In genomic region chr11:2584812-2585565, GRCh38 we compare ENCODE assay signal across 15 cellular contexts.
DNase-seq lines count a peak whose midpoint lies in the region; ATAC-seq and TF ChIP-seq lines count a peak whose summit lies in the region.
"Had no signal": no experiment of that assay in that cellular context is flagged by ENCODE, and none has a peak within 500 bp of the region (broad histone marks: within the 10 kb centered on the region; RNA-seq: fewer than 3 reads in every experiment).

No MANE protein-coding gene starts in this region.

- H3K9me3 ChIP-seq in DND-41 (ENCODE audit: insufficient read depth, low read length, severe bottlenecking): no peaks in the 10 kb centered on the region
- no peaks in the 10 kb centered on the region for H3K9me3 ChIP-seq in IMR-90 (ENCODE audit: control insufficient read depth, insufficient read depth, low read length)
- H3K9me3 ChIP-seq in left ventricle myocardium inferior (replicated peaks): no peaks in the 10 kb centered on the region

- no peak for TF ChIP-seq RAD21 in IMR-90 (IDR thresholded peaks at IDR 0.05; ENCODE audit: low read length)

- H3K18ac ChIP-seq in IMR-90 (ENCODE audit: low read depth, low read length): no peak overlapping the region

- no peak overlapping the region for H2BK15ac ChIP-seq in IMR-90 (ENCODE audit: low read depth, low read length)

- no peak overlapping the region for H3K23ac ChIP-seq in IMR-90 (ENCODE audit: low read depth, low read length)

- TF ChIP-seq CTCF in DND-41 (IDR thresholded peaks at IDR 0.05; ENCODE audit: borderline replicate concordance, extremely low read depth, low read length, poor library complexity, severe bottlenecking) (no peak), IMR-90 (conservative IDR thresholded peaks at IDR 0.05; ENCODE audit: low read depth, low read length) (no peak), left ventricle myocardium inferior (IDR thresholded peaks at IDR 0.05; ENCODE audit: borderline replicate concordance) (no peak)

- H2AFZ ChIP-seq in DND-41 (ENCODE audit: low read depth, low read length) (no peak overlapping the region), IMR-90 (replicated peaks; ENCODE audit: low read length, poor library complexity) (peak overlapping the region; percentile 43)

- no peak overlapping the region for H3K4ac ChIP-seq in IMR-90 (ENCODE audit: low read depth, low read length)

- no peak overlapping the region for H2BK120ac ChIP-seq in IMR-90 (ENCODE audit: low read depth, low read length)

- no peaks in the 10 kb centered on the region; the same call in 1 of the 2 replicates for H3K9me1 ChIP-seq in IMR-90 (ENCODE audit: insufficient read depth, low read length)

- no peak overlapping the region for H2AK9ac ChIP-seq in IMR-90 (replicated peaks; ENCODE audit: low read depth, low read length, poor library complexity)

- H3K27me3 ChIP-seq in DND-41 (ENCODE audit: insufficient read depth, low read length, poor library complexity) (no peaks in the 10 kb centered on the region), IMR-90 (ENCODE audit: control insufficient read depth, insufficient read depth, low read length) (peaks cover 13% of the 10 kb centered on the region; the same call in 1 of the 2 replicates), left ventricle myocardium inferior (ENCODE audit: low read depth) (no peaks in the 10 kb centered on the region)

- no peaks in the 10 kb centered on the region for H3K79me2 ChIP-seq in DND-41 (ENCODE audit: insufficient read depth, low read length)

- TF ChIP-seq POLR2A in IMR-90 (IDR thresholded peaks at IDR 0.05; ENCODE audit: low read depth, low read length): no peak

- H3K4me1 ChIP-seq in DND-41 (ENCODE audit: insufficient read depth, low read length): no peaks in the 10 kb centered on the region
- no peaks in the 10 kb centered on the region for H3K4me1 ChIP-seq in IMR-90 (ENCODE audit: control insufficient read depth, insufficient read depth, low read length)
- peaks cover 21% of the 10 kb centered on the region for H3K4me1 ChIP-seq in left ventricle myocardium inferior

- CTCF ChIA-PET in IMR-90 (lab: Yijun Ruan, JAX): interaction anchor here (0.6 kb wide), 1 partner anchor 22 kb away, joined by 6 read pairs; no protein-coding TSS in a partner anchor

- dilution Hi-C loops in IMR-90 (cut with HindIII; ENCODE audit: low sequenced_read_pairs, unreplicated experiment): no loop called here

- H3K27ac ChIP-seq in DND-41 (ENCODE audit: low read length): no peak overlapping the region
- H3K27ac ChIP-seq in IMR-90 (ENCODE audit: insufficient read depth, low read length): no peak overlapping the region
- H3K27ac ChIP-seq in left ventricle myocardium inferior (replicated peaks): no peak overlapping the region
- H3K27ac ChIP-seq: HL-60 had no signal

- H4K5ac ChIP-seq in IMR-90 (ENCODE audit: low read depth, low read length): no peak overlapping the region

- H4K8ac ChIP-seq in IMR-90 (ENCODE audit: low read depth in 2 of 2, low read length in 2 of 2): no peak overlapping the region

- no peak overlapping the region for H3K14ac ChIP-seq in IMR-90 (replicated peaks; ENCODE audit: low read depth, low read length)

- H3K4me2 ChIP-seq in DND-41 (ENCODE audit: insufficient read depth, low read length) (no peak overlapping the region), IMR-90 (ENCODE audit: low read depth, low read length) (no peak overlapping the region)

- H3K79me1 ChIP-seq in IMR-90 (ENCODE audit: low read depth in 1 of 2, low read length in 2 of 2): no peaks in the 10 kb centered on the region

- ATAC-seq in DND-41 (ENCODE audit: insufficient read depth, low read depth) (no peak), IMR-90 (ENCODE audit: low read depth) (no peak), HG03457 (IDR thresholded peaks at IDR 0.05; ENCODE audit: unreplicated experiment) (no peak), GM18867 (IDR thresholded peaks at IDR 0.05; ENCODE audit: unreplicated experiment) (no peak)

- in situ Hi-C loops in IMR-90 (cut with MboI; ENCODE audit: low sequenced_read_pairs) (no loop called here), KBM-7 (cut with MboI; ENCODE audit: low pct_unique_long_range_greater_than_20kb, low sequenced_read_pairs) (no loop called here)

- no TSS peak for BruUV-seq in IMR-90 (replicated peaks; lab: Mats Ljungman, UMichigan)

- no peak overlapping the region for H2BK5ac ChIP-seq in IMR-90 (ENCODE audit: low read depth, low read length, poor library complexity, severe bottlenecking)

- H2AK5ac ChIP-seq in IMR-90 (ENCODE audit: low read depth, low read length): no peak overlapping the region

- no peak overlapping the region for H2BK20ac ChIP-seq in IMR-90 (ENCODE audit: low read depth, low read length)

- 75% methylated on average over 7 of the region's 18 CpGs; no CpG with 5 or more reads in 1 of the 2 experiments for WGBS in IMR-90 (ENCODE audit: extremely low coverage in 2 of 2, insufficient read length in 1 of 2), 2 experiments

- no peak overlapping the region for H3K4me3 ChIP-seq in DND-41 (ENCODE audit: low read depth in 1 of 2, low read length in 2 of 2)
- no peak overlapping the region for H3K4me3 ChIP-seq in IMR-90 (ENCODE audit: insufficient read depth, low read depth, low read length)
- H3K4me3 ChIP-seq in left ventricle myocardium inferior: no peak overlapping the region

- POLR2A ChIA-PET in IMR-90 (lab: Charles Lee; ENCODE audit: unreplicated experiment): no interaction called here

- no peak overlapping the region for H3K9ac ChIP-seq in DND-41 (ENCODE audit: low read depth, low read length)
- H3K9ac ChIP-seq in IMR-90 (ENCODE audit: low read depth, low read length): no peak overlapping the region

- no peak overlapping the region for H4K91ac ChIP-seq in IMR-90 (ENCODE audit: insufficient read depth, low read depth, low read length)

- peaks cover 3% of the 10 kb centered on the region; the same call in 1 of the 2 replicates for H4K20me1 ChIP-seq in DND-41 (ENCODE audit: insufficient read depth, low read length)
- H4K20me1 ChIP-seq in IMR-90 (ENCODE audit: insufficient read depth, low read length): no peaks in the 10 kb centered on the region

- intact Hi-C loops in IMR-90 (cut with micrococcal nuclease) (no loop called here), left ventricle myocardium inferior (cut with micrococcal nuclease) (no loop called here)

- no peak overlapping the region for H3K56ac ChIP-seq in IMR-90 (ENCODE audit: extremely low read depth, insufficient read depth, low read length)

- DNase-seq in DND-41: peak; percentile 2
- no peak for DNase-seq in IMR-90
- peak; percentile 11 for DNase-seq in left ventricle myocardium inferior
- DNase-seq in retina: peak; percentile 2
- DNase-seq in KBM-7: no peak
- DNase-seq: dermis blood vessel endothelial cell; HCEC 1CT; NCI-H187 treated with DMSO at 0.1 percent for 48 hours; RPMI8226; stimulated activated CD4-positive, alpha-beta T cell treated with anti-CD3 and anti-CD28 coated beads, Interleukin-2, amount 100 ng/mL, for 48 hours; stimulated activated naive CD4-positive, alpha-beta T cell; T1000 had no signal

- H3K36me3 ChIP-seq in DND-41 (ENCODE audit: insufficient read depth, low read length) (no peaks in the 10 kb centered on the region), IMR-90 (ENCODE audit: control insufficient read depth, insufficient read depth, low read length) (no peaks in the 10 kb centered on the region), left ventricle myocardium inferior (no peaks in the 10 kb centered on the region)

TF ChIP-seq in IMR-90, 13 proteins besides CTCF, POLR2A, EP300 and RAD21:
- TF ChIP-seq MAZ (IDR thresholded peaks at IDR 0.05; ENCODE audit: borderline replicate concordance, low read depth, low read length) (no peak), SMC3 (IDR thresholded peaks at IDR 0.05; ENCODE audit: low read depth, low read length) (no peak), BHLHE40 (IDR thresholded peaks at IDR 0.05; ENCODE audit: low read depth, low read length) (no peak), ELK1 (IDR thresholded peaks at IDR 0.05; ENCODE audit: borderline replicate concordance, low read depth, low read length) (no peak), USF2 (IDR thresholded peaks at IDR 0.05; ENCODE audit: low read depth, low read length) (no peak), MAFK (IDR thresholded peaks at IDR 0.05; ENCODE audit: low read depth, low read length) (no peak), MXI1 (IDR thresholded peaks at IDR 0.05; ENCODE audit: borderline replicate concordance, low read depth, low read length) (no peak)

Comparison
In these comparisons a context has a peak if more than half of its experiments do, and no peak if none do; other contexts are left out.
1. DNase-seq: peak in DND-41 (single experiment), left ventricle myocardium inferior (single experiment) and retina (single experiment); none in IMR-90 (single experiment) and KBM-7 (single experiment).